In genomic region chr4:55866973-55867574, GRCh38 we compare ENCODE assay signal across 8 cellular contexts. TPM values are rescaled to one million over a fixed set of nuclear protein-coding genes. Genes with fewer than 3 reads are reported as not detected.
A peak's percentile ranks its signal among the peaks of the same experiment; 100 is the strongest.
DNase-seq lines count a peak whose midpoint lies in the region; ATAC-seq and TF ChIP-seq lines count a peak whose summit lies in the region.

No MANE protein-coding gene starts in this region.

- H3K36me3 ChIP-seq in MG63: peaks cover 15% of the 10 kb centered on the region

- H3K4me3 ChIP-seq in MG63: no peak overlapping the region

- CTCF ChIA-PET in HEK293T (lab: Yijun Ruan, JAX): interaction anchor here (1.2 kb wide), 1 partner anchor 82 kb away, joined by 11 read pairs; the partner anchor contains the start of gene CEP135

- peak overlapping the region; percentile 2 for H3K27ac Mint-ChIP-seq in memory B cell

- H3K9me3 Mint-ChIP-seq in memory B cell: no peaks in the 10 kb centered on the region

- H3K4me1 Mint-ChIP-seq in memory B cell: peaks cover 7% of the 10 kb centered on the region

- TF ChIP-seq CTCF in GM12801 (IDR thresholded peaks at IDR 0.05; ENCODE audit: extremely low read depth, insufficient read length): peak; percentile 16

- peaks cover 20% of the 10 kb centered on the region for H3K36me3 Mint-ChIP-seq in memory B cell

- ATAC-seq in memory B cell (ENCODE audit: low read depth) (peak; percentile 81), GM19324 (IDR thresholded peaks at IDR 0.05; ENCODE audit: low FRiP score, unreplicated experiment) (no peak)

- no peaks in the 10 kb centered on the region for H3K27me3 ChIP-seq in MG63

- H3K4me3 Mint-ChIP-seq in memory B cell: no peak overlapping the region

- no peaks in the 10 kb centered on the region for H3K27me3 Mint-ChIP-seq in memory B cell

- POLR2A ChIA-PET in HEK293T (lab: Yijun Ruan, JAX): interaction anchor here (3.4 kb wide), 1 partner anchor 13 kb away, joined by 11 read pairs; the partner anchor contains the start of gene EXOC1

- DNase-seq in AG08396 (ENCODE audit: low spot score) (peak; percentile 21), HEK293T (ENCODE audit: extremely low spot score) (peak; percentile 47), MG63 (peak; percentile 10), RPMI7951 (ENCODE audit: low read depth) (peak; percentile 63), dermis blood vessel endothelial cell (peak; percentile 79), memory B cell (ENCODE audit: low spot score in 2 of 2) (peak in 1 of 2 donors; percentile 20)

- H3K9me3 ChIP-seq in MG63: no peaks in the 10 kb centered on the region

TF ChIP-seq in HEK293T, 16 proteins besides CTCF, POLR2A, EP300 and RAD21:
- TF ChIP-seq ELF4 (IDR thresholded peaks at IDR 0.05) (no peak), NFRKB (IDR thresholded peaks at IDR 0.05) (no peak)
- TF ChIP-seq, protein P1, sequence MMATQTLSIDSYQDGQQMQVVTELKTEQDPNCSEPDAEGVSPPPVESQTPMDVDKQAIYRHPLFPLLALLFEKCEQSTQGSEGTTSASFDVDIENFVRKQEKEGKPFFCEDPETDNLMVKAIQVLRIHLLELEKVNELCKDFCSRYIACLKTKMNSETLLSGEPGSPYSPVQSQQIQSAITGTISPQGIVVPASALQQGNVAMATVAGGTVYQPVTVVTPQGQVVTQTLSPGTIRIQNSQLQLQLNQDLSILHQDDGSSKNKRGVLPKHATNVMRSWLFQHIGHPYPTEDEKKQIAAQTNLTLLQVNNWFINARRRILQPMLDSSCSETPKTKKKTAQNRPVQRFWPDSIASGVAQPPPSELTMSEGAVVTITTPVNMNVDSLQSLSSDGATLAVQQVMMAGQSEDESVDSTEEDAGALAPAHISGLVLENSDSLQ (IDR thresholded peaks at IDR 0.05): 0 out of 2 replicates have a peak, but pooled peaks have one; percentile 35

RNA-seq across cellular contexts. Expression of gene EXOC1, which starts 13.6 kb away (rescaled TPM):
- 16.0 and 20.2 TPM in 2 replicates for total RNA-seq in MG63 (2014; rRNA removed; shearing (Covaris generic); ENCODE audit: low replicate concordance)
- total RNA-seq in RPMI7951 (2014; rRNA removed; shearing (Covaris generic)): 27.7 and 29.1 TPM in 2 replicates
- total RNA-seq in dermis blood vessel endothelial cell: 52.8 and 72.5 TPM in 2 replicates

RNA-seq across cellular contexts. Expression of gene EXOC1L, which starts 47.5 kb away (rescaled TPM):
- not detected in 2 replicates for total RNA-seq in MG63 (2014; rRNA removed; shearing (Covaris generic); ENCODE audit: low replicate concordance)
- total RNA-seq in RPMI7951 (2014; rRNA removed; shearing (Covaris generic)): not detected in 2 replicates
- total RNA-seq in dermis blood vessel endothelial cell: not detected in 2 replicates
